8 cellular contexts compared by ENCODE assay signal in the genomic region with DNA sequence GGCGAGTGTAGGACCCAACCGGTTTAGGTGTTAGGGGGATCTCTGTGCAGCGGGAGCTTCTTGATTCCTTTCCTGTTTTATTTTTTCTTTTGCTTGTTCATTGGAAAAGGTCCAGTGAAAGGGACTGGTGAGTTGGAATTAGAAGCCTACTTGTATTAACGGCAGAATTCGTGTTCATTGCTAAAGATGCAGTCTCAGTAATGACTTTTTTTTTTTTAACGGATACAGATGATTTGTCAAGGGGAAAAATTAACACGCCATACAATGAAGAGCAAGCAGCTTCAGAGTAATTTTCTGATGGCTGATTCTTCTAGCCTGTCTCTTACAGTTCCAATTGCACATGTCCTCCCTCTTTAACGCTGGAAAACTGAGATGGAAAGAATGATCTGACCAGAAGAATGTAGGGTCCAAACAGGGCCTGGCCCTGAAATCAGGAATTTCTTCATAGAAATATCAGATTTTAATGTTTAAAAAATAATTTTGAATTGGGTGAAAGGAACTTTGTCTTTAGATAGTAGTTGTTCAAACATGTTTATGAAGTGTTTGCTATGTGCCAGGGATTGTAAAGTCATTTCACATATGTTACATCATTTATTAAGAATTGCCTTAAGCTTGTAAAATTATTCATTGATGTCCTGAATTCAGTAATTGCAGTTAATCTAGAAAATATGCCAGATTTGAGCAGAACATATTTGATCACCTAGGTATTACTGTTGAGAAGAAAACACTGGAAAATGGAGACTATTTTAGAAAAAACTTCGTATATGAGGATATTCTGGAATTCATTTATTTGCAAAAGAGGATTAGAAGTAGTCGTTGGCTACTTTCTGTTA. TPM values are rescaled to one million over a fixed set of nuclear protein-coding genes. Genes with fewer than 3 reads are reported as not detected.
DNase-seq lines count a peak whose midpoint lies in the region; ATAC-seq and TF ChIP-seq lines count a peak whose summit lies in the region.

No MANE protein-coding gene starts in this region.

- peak overlapping the region; percentile 86 for H3K27ac ChIP-seq in parathyroid adenoma

- H3K9me3 ChIP-seq in parathyroid adenoma (ENCODE audit: control insufficient read depth, low read length): no peaks in the 10 kb centered on the region

- CTCF ChIA-PET in activated naive CD4-positive, alpha-beta T cell treated with anti-CD3 and anti-CD28 coated beads for 36 hours (lab: Charles Lee): interaction anchor here (0.5 to 2.2 kb wide), 4 partner anchors 9 to 1172 kb away, joined by 3 to 10 read pairs (median 6); no protein-coding TSS in a partner anchor

- H3K4me3 Mint-ChIP-seq in activated naive CD4-positive, alpha-beta T cell treated with anti-CD3 and anti-CD28 coated beads for 36 hours: peak overlapping the region; percentile 84
- peak overlapping the region; percentile 97 for H3K4me3 Mint-ChIP-seq in T-helper 2 cell treated with Interferon-gamma antibody and Interleukin-4, amounts not matched to agents 5 μg/mL and 100 μg/mL, for 36 hours

- H3K4me2 ChIP-seq in parathyroid adenoma (ENCODE audit: low read length): peak overlapping the region; percentile 76

- peak overlapping the region; percentile 83 for H2AFZ ChIP-seq in parathyroid adenoma

- H3K27me3 Mint-ChIP-seq in activated naive CD4-positive, alpha-beta T cell treated with anti-CD3 and anti-CD28 coated beads for 36 hours (ENCODE audit: low read depth): no peaks in the 10 kb centered on the region
- H3K27me3 Mint-ChIP-seq in T-helper 2 cell treated with Interferon-gamma antibody and Interleukin-4, amounts not matched to agents 5 μg/mL and 100 μg/mL, for 36 hours (ENCODE audit: low read depth): no peaks in the 10 kb centered on the region

- H3K4me1 Mint-ChIP-seq in activated naive CD4-positive, alpha-beta T cell treated with anti-CD3 and anti-CD28 coated beads for 36 hours (ENCODE audit: low read depth): peaks cover 35% of the 10 kb centered on the region
- H3K4me1 Mint-ChIP-seq in T-helper 2 cell treated with Interferon-gamma antibody and Interleukin-4, amounts not matched to agents 5 μg/mL and 100 μg/mL, for 36 hours (ENCODE audit: low read depth): peaks cover 44% of the 10 kb centered on the region

- H3K27ac Mint-ChIP-seq in activated naive CD4-positive, alpha-beta T cell treated with anti-CD3 and anti-CD28 coated beads for 36 hours: peak overlapping the region; percentile 95
- H3K27ac Mint-ChIP-seq in T-helper 2 cell treated with Interferon-gamma antibody and Interleukin-4, amounts not matched to agents 5 μg/mL and 100 μg/mL, for 36 hours: peak overlapping the region; percentile 96

- peaks cover 7% of the 10 kb centered on the region for H3K79me2 ChIP-seq in parathyroid adenoma

- peaks cover 8% of the 10 kb centered on the region for H3K4me1 ChIP-seq in parathyroid adenoma

- TF ChIP-seq CTCF in parathyroid adenoma (IDR thresholded peaks at IDR 0.05): no peak

- ATAC-seq in GM19035 (IDR thresholded peaks at IDR 0.05; ENCODE audit: unreplicated experiment): no peak

- intact Hi-C loops in activated naive CD4-positive, alpha-beta T cell treated with anti-CD3 and anti-CD28 coated beads for 36 hours (cut with micrococcal nuclease): loop anchor here (1.0 to 5.0 kb wide), 4 partner anchors 14 to 283 kb away; a partner anchor contains a TSS

- DNase-seq in activated naive CD4-positive, alpha-beta T cell treated with anti-CD3 and anti-CD28 coated beads for 36 hours: peak; percentile 15
- DNase-seq in activated naive CD4-positive, alpha-beta T cell (lab: John Stamatoyannopoulos, UW): no peak
- DNase-seq in T-helper 2 cell treated with Interferon-gamma antibody and Interleukin-4, amounts not matched to agents 5 μg/mL and 100 μg/mL, for 36 hours (ENCODE audit: low spot score): no peak
- DNase-seq in fibroblast of peridontal ligament (ENCODE audit: extremely low read depth): peak; percentile 60
- DNase-seq in NCI-H510A (lab: John Stamatoyannopoulos, UW): no peak
- DNase-seq in NCI-H2227 (lab: John Stamatoyannopoulos, UW; ENCODE audit: unreplicated experiment): no peak

- H3K9ac ChIP-seq in parathyroid adenoma: peak overlapping the region; percentile 67

- no peaks in the 10 kb centered on the region for H3K36me3 ChIP-seq in parathyroid adenoma (ENCODE audit: control insufficient read depth, insufficient read depth, low read length)

- H3K36me3 Mint-ChIP-seq in activated naive CD4-positive, alpha-beta T cell treated with anti-CD3 and anti-CD28 coated beads for 36 hours (ENCODE audit: low read depth): peaks cover 1% of the 10 kb centered on the region
- peaks cover 13% of the 10 kb centered on the region for H3K36me3 Mint-ChIP-seq in T-helper 2 cell treated with Interferon-gamma antibody and Interleukin-4, amounts not matched to agents 5 μg/mL and 100 μg/mL, for 36 hours (ENCODE audit: low read depth)

- H3K4me3 ChIP-seq in parathyroid adenoma (ENCODE audit: low read depth, low read length): peak overlapping the region; percentile 72

- H3K27me3 ChIP-seq in parathyroid adenoma (ENCODE audit: control insufficient read depth, insufficient read depth, low read length): no peaks in the 10 kb centered on the region

- H3K9me3 Mint-ChIP-seq in activated naive CD4-positive, alpha-beta T cell treated with anti-CD3 and anti-CD28 coated beads for 36 hours: no peaks in the 10 kb centered on the region
- H3K9me3 Mint-ChIP-seq in T-helper 2 cell treated with Interferon-gamma antibody and Interleukin-4, amounts not matched to agents 5 μg/mL and 100 μg/mL, for 36 hours: no peaks in the 10 kb centered on the region

RNA-seq across cellular contexts. Expression of a gene that starts 1.4 kb away (rescaled TPM):
- total RNA-seq in activated naive CD4-positive, alpha-beta T cell treated with anti-CD3 and anti-CD28 coated beads for 36 hours: 10 to 100 TPM; 16.7 to 17.2 TPM

RNA-seq across cellular contexts. Expression of a gene that starts 48.9 kb away (rescaled TPM):
- total RNA-seq in activated naive CD4-positive, alpha-beta T cell treated with anti-CD3 and anti-CD28 coated beads for 36 hours: 10 to 100 TPM; 21.0 to 23.8 TPM

Comparison
In these comparisons a context has a peak if more than half of its experiments do, and no peak if none do; other contexts are left out.
1. DNase-seq: peak in activated naive CD4-positive, alpha-beta T cell treated with anti-CD3 and anti-CD28 coated beads for 36 hours (single experiment) and fibroblast of peridontal ligament (single experiment); none in activated naive CD4-positive, alpha-beta T cell (0 of 4), T-helper 2 cell treated with Interferon-gamma antibody and Interleukin-4, amounts not matched to agents 5 μg/mL and 100 μg/mL, for 36 hours (single experiment), NCI-H510A (single experiment) and NCI-H2227 (single experiment).